Comparison of ENCODE assay signal across 7 cellular contexts in the genomic region with DNA sequence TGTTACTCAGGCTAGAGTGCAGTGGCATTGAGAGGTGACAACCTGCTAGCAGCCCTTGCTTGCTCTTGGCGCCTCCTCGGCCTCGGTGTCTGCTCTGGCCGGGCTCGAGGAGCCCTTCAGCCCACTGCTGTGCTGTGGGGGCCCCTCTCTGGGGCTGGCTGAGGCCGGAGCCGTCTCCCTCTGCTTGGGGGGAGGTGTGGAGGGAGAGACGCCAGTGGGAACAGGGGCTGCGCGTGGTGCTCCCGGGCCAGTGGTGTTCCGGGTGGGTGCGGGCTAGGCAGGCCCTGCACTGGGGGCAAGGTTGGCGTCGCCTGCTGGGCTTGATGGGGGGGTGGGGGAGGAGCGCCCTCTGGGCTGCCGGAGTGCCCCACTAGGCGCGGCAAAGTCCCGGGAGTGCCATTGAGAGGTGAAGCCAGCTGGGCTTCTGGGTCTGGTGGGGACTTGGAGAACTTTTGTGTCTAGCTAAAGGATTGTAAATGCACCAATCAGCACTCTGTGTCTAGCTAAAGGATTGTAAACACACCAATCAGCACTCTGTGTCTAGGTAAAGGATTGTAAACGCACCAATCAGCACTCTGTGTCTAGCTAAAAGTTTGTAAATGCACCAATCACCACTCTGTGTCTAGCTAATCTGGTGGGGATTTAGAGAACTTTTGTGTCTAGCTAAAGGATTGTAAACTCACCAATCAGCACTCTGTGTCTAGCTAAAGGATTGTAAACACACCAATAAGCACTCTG. TPM values are rescaled to one million over a fixed set of nuclear protein-coding genes. Genes with fewer than 3 reads are reported as not detected.
DNase-seq lines count a peak whose midpoint lies in the region; ATAC-seq and TF ChIP-seq lines count a peak whose summit lies in the region.
"Not testable (repeated sequence)": the region's sequence is repeated elsewhere in the genome, so short reads cannot be mapped to it uniquely, and the experiment has no call there.

No MANE protein-coding gene starts in this region.

- H3K4me2 ChIP-seq in neural progenitor cell: not testable (repeated sequence)

- not testable (repeated sequence) for TF ChIP-seq CTCF in neural progenitor cell (IDR thresholded peaks at IDR 0.05)

- in situ Hi-C loops in Caki2 (cut with HindIII; ENCODE audit: low pct_unique_long_range_greater_than_20kb, low sequenced_read_pairs): not testable (repeated sequence)

- peaks cover 11% of the 10 kb centered on the region for H3K27me3 ChIP-seq in neural progenitor cell

- H3K4me3 ChIP-seq in neural progenitor cell: not testable (repeated sequence)

- H3K27ac Mint-ChIP-seq in T-helper 2 cell treated with Interferon-gamma antibody and Interleukin-4, amounts not matched to agents 5 μg/mL and 100 μg/mL, for 36 hours: peak overlapping the region; percentile 60
- peak overlapping the region; percentile 76 for H3K27ac Mint-ChIP-seq in activated naive CD8-positive, alpha-beta T cell treated with anti-CD3 and anti-CD28 coated beads, Interleukin-2, amount 10 ng/mL, durations not matched to agents 7 days and 5 days
- not testable (repeated sequence) for H3K27ac Mint-ChIP-seq in neural progenitor cell
- H3K27ac Mint-ChIP-seq in stimulated activated naive CD8-positive, alpha-beta T cell treated with anti-CD3 and anti-CD28 coated beads, Interleukin-15, Interleukin-2, amounts not matched to agents 100 ng/mL and 50 ng/mL, for 24 hours: peak overlapping the region; percentile 75

- not testable (repeated sequence) for ATAC-seq in activated naive CD8-positive, alpha-beta T cell treated with anti-CD3 and anti-CD28 coated beads, Interleukin-2, amount 10 ng/mL, durations not matched to agents 7 days and 5 days (ENCODE audit: low read depth)

- not testable (repeated sequence) for H3K36me3 ChIP-seq in neural progenitor cell

- not testable (repeated sequence) for H2AFZ ChIP-seq in neural progenitor cell (replicated peaks)

- H4K20me1 ChIP-seq in neural progenitor cell (ENCODE audit: low read depth): not testable (repeated sequence)

- not testable (repeated sequence) for H3K27ac ChIP-seq in neural progenitor cell

- not testable (repeated sequence) for H3K9ac ChIP-seq in neural progenitor cell

- H3K4me3 Mint-ChIP-seq in T-helper 2 cell treated with Interferon-gamma antibody and Interleukin-4, amounts not matched to agents 5 μg/mL and 100 μg/mL, for 36 hours: peak overlapping the region; percentile 22
- peak overlapping the region; percentile 59 for H3K4me3 Mint-ChIP-seq in activated naive CD8-positive, alpha-beta T cell treated with anti-CD3 and anti-CD28 coated beads, Interleukin-2, amount 10 ng/mL, durations not matched to agents 7 days and 5 days
- H3K4me3 Mint-ChIP-seq in neural progenitor cell: peak overlapping the region; percentile 30
- H3K4me3 Mint-ChIP-seq in stimulated activated naive CD8-positive, alpha-beta T cell treated with anti-CD3 and anti-CD28 coated beads, Interleukin-15, Interleukin-2, amounts not matched to agents 100 ng/mL and 50 ng/mL, for 24 hours: peak overlapping the region; percentile 32

- H3K79me2 ChIP-seq in neural progenitor cell (ENCODE audit: low read depth): not testable (repeated sequence)

- DNase-seq in Caki2 (ENCODE audit: low read depth) (peak; percentile 35), islet precursor cell (peak; percentile 46)
- DNase-seq in T-helper 2 cell treated with Interferon-gamma antibody and Interleukin-4, amounts not matched to agents 5 μg/mL and 100 μg/mL, for 36 hours (ENCODE audit: low spot score); activated naive CD8-positive, alpha-beta T cell treated with anti-CD3 and anti-CD28 coated beads, Interleukin-2, amount 10 ng/mL, durations not matched to agents 7 days and 5 days; neural progenitor cell (ENCODE audit: low spot score): not testable (repeated sequence)
- DNase-seq in activated CD8-positive, alpha-beta memory T cell treated with anti-CD3 and anti-CD28 coated beads, Interleukin-2, amount 50 U/mL, for 48 hours: peak; percentile 51

- POLR2A ChIA-PET in activated naive CD8-positive, alpha-beta T cell treated with anti-CD3 and anti-CD28 coated beads, Interleukin-2, amount 10 ng/mL, durations not matched to agents 7 days and 5 days (lab: Charles Lee): interaction anchor here (0.5 to 11.6 kb wide), 9 partner anchors 9 to 217 kb away, joined by 3 to 286 read pairs (median 6); no protein-coding TSS in a partner anchor

- peaks cover 37% of the 10 kb centered on the region for H3K4me1 Mint-ChIP-seq in T-helper 2 cell treated with Interferon-gamma antibody and Interleukin-4, amounts not matched to agents 5 μg/mL and 100 μg/mL, for 36 hours (ENCODE audit: low read depth)
- H3K4me1 Mint-ChIP-seq in activated naive CD8-positive, alpha-beta T cell treated with anti-CD3 and anti-CD28 coated beads, Interleukin-2, amount 10 ng/mL, durations not matched to agents 7 days and 5 days: peaks cover 24% of the 10 kb centered on the region
- H3K4me1 Mint-ChIP-seq in neural progenitor cell: not testable (repeated sequence)
- peaks cover 71% of the 10 kb centered on the region for H3K4me1 Mint-ChIP-seq in stimulated activated naive CD8-positive, alpha-beta T cell treated with anti-CD3 and anti-CD28 coated beads, Interleukin-15, Interleukin-2, amounts not matched to agents 100 ng/mL and 50 ng/mL, for 24 hours (ENCODE audit: low read depth)

- H3K9me3 Mint-ChIP-seq in T-helper 2 cell treated with Interferon-gamma antibody and Interleukin-4, amounts not matched to agents 5 μg/mL and 100 μg/mL, for 36 hours: peaks cover 11% of the 10 kb centered on the region
- peaks cover 20% of the 10 kb centered on the region for H3K9me3 Mint-ChIP-seq in activated naive CD8-positive, alpha-beta T cell treated with anti-CD3 and anti-CD28 coated beads, Interleukin-2, amount 10 ng/mL, durations not matched to agents 7 days and 5 days
- H3K9me3 Mint-ChIP-seq in neural progenitor cell: not testable (repeated sequence)
- H3K9me3 Mint-ChIP-seq in stimulated activated naive CD8-positive, alpha-beta T cell treated with anti-CD3 and anti-CD28 coated beads, Interleukin-15, Interleukin-2, amounts not matched to agents 100 ng/mL and 50 ng/mL, for 24 hours: peaks cover 10% of the 10 kb centered on the region

- not testable (repeated sequence) for H3K4me1 ChIP-seq in neural progenitor cell

- H3K27me3 Mint-ChIP-seq in T-helper 2 cell treated with Interferon-gamma antibody and Interleukin-4, amounts not matched to agents 5 μg/mL and 100 μg/mL, for 36 hours (ENCODE audit: low read depth); activated naive CD8-positive, alpha-beta T cell treated with anti-CD3 and anti-CD28 coated beads, Interleukin-2, amount 10 ng/mL, durations not matched to agents 7 days and 5 days; neural progenitor cell (ENCODE audit: insufficient read depth, low read depth); stimulated activated naive CD8-positive, alpha-beta T cell treated with anti-CD3 and anti-CD28 coated beads, Interleukin-15, Interleukin-2, amounts not matched to agents 100 ng/mL and 50 ng/mL, for 24 hours: not testable (repeated sequence)

- not testable (repeated sequence) for H3K9me3 ChIP-seq in neural progenitor cell (ENCODE audit: low read depth)

- H3K36me3 Mint-ChIP-seq in T-helper 2 cell treated with Interferon-gamma antibody and Interleukin-4, amounts not matched to agents 5 μg/mL and 100 μg/mL, for 36 hours (ENCODE audit: low read depth): peaks cover 15% of the 10 kb centered on the region
- H3K36me3 Mint-ChIP-seq in activated naive CD8-positive, alpha-beta T cell treated with anti-CD3 and anti-CD28 coated beads, Interleukin-2, amount 10 ng/mL, durations not matched to agents 7 days and 5 days: peaks cover 25% of the 10 kb centered on the region
- not testable (repeated sequence) for H3K36me3 Mint-ChIP-seq in neural progenitor cell
- peaks cover 34% of the 10 kb centered on the region for H3K36me3 Mint-ChIP-seq in stimulated activated naive CD8-positive, alpha-beta T cell treated with anti-CD3 and anti-CD28 coated beads, Interleukin-15, Interleukin-2, amounts not matched to agents 100 ng/mL and 50 ng/mL, for 24 hours (ENCODE audit: low read depth)

- H3F3A ChIP-seq in neural progenitor cell (ENCODE audit: low read depth): peaks cover 27% of the 10 kb centered on the region

RNA-seq across cellular contexts. Expression of a gene that starts 28.6 kb away (rescaled TPM):
- 210 and 213 TPM in 2 replicates for total RNA-seq in Caki2 (2014; rRNA removed; shearing (Covaris generic); ENCODE audit: low replicate concordance)
- 100 to 1,000 TPM; 957 to 962 TPM for total RNA-seq in activated naive CD8-positive, alpha-beta T cell treated with anti-CD3 and anti-CD28 coated beads, Interleukin-2, amount 10 ng/mL, durations not matched to agents 7 days and 5 days
- 24.8 and 43.1 TPM in 2 replicates for total RNA-seq in neural progenitor cell (ENCODE audit: low replicate concordance)

RNA-seq across cellular contexts. Expression of a gene that starts 38.4 kb away (rescaled TPM):
- total RNA-seq in Caki2 (2014; rRNA removed; shearing (Covaris generic); ENCODE audit: low replicate concordance): 23.5 and 36.9 TPM in 2 replicates
- 10 to 100 TPM; 84.3 to 88.6 TPM for total RNA-seq in activated naive CD8-positive, alpha-beta T cell treated with anti-CD3 and anti-CD28 coated beads, Interleukin-2, amount 10 ng/mL, durations not matched to agents 7 days and 5 days
- total RNA-seq in neural progenitor cell (ENCODE audit: low replicate concordance): 23.7 and 34.7 TPM in 2 replicates

RNA-seq across cellular contexts. Expression of a gene that starts 39.2 kb away (rescaled TPM):
- total RNA-seq in Caki2 (2014; rRNA removed; shearing (Covaris generic); ENCODE audit: low replicate concordance): 12.7 TPM in 1 of 2 replicates, not detected in the other
- 10 to 100 TPM; 19.9 to 22.5 TPM for total RNA-seq in activated naive CD8-positive, alpha-beta T cell treated with anti-CD3 and anti-CD28 coated beads, Interleukin-2, amount 10 ng/mL, durations not matched to agents 7 days and 5 days
- total RNA-seq in neural progenitor cell (ENCODE audit: low replicate concordance): 13.7 and 18.6 TPM in 2 replicates

RNA-seq across cellular contexts. Expression of a gene that starts 53.3 kb away (rescaled TPM):
- total RNA-seq in Caki2 (2014; rRNA removed; shearing (Covaris generic); ENCODE audit: low replicate concordance): 29.5 and 30.5 TPM in 2 replicates
- 10 to 100 TPM; 67.5 to 70.4 TPM for total RNA-seq in activated naive CD8-positive, alpha-beta T cell treated with anti-CD3 and anti-CD28 coated beads, Interleukin-2, amount 10 ng/mL, durations not matched to agents 7 days and 5 days
- total RNA-seq in neural progenitor cell (ENCODE audit: low replicate concordance): 43.9 and 56.0 TPM in 2 replicates
